In the genomic region with DNA sequence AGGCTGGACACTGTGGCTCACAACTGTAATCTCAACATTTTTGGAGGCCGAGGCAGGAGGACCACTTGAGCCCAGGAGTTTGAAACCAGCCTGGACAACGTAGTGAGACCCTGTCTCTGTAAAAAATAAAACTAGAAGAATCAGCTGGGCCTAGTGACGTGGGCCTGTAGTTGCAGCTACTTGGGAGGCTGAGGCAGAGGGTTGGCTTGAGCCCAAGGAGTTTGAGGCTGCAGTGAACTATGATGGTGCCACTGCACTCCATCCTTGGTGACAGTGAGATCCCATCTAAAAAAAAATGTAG, we compare ENCODE assay signal across 17 cellular contexts. TPM values are rescaled to one million over a fixed set of nuclear protein-coding genes. Genes with fewer than 3 reads are reported as not detected.
DNase-seq lines count a peak whose midpoint lies in the region; ATAC-seq, FAIRE-seq and TF ChIP-seq lines count a peak whose summit lies in the region.
"Had no signal": no experiment of that assay in that cellular context is flagged by ENCODE, and none has a peak within 500 bp of the region (broad histone marks: within the 10 kb centered on the region; RNA-seq: fewer than 3 reads in every experiment).

No MANE protein-coding gene starts in this region.

- in situ Hi-C loops in mammary epithelial cell (cut with MboI; ENCODE audit: low sequenced_read_pairs in 2 of 2), result no loop called here
- in situ Hi-C loops in GM12878 (cut with MboI), result no loop called here

- WGBS in mammary epithelial cell (ENCODE audit: low coverage, missing lambda C conversion rate), result 60% methylated on average over 3 of the region's 3 CpGs
- 96% methylated on average over 3 of the region's 3 CpGs for WGBS in GM12878 (ENCODE audit: insufficient coverage, insufficient replicate concordance, low lambda C conversion rate, missing lambda C conversion rate)
- WGBS in mesenchymal stem cell, result 96% methylated on average over 3 of the region's 3 CpGs

- H3K79me2 ChIP-seq in mammary epithelial cell (ENCODE audit: insufficient read depth, low read length), result no peaks in the 10 kb centered on the region
- H3K79me2 ChIP-seq in GM12878 (ENCODE audit: control insufficient read depth, insufficient read depth, low read length), result no peaks in the 10 kb centered on the region

- H4K91ac ChIP-seq in mesenchymal stem cell (ENCODE audit: low read length), result no peak overlapping the region

- TF ChIP-seq POLR2A in breast epithelium (IDR thresholded peaks at IDR 0.05) (no peak), GM12878 (IDR thresholded peaks at IDR 0.05; ENCODE audit: low read depth, low read length) (no peak), uterus (IDR thresholded peaks at IDR 0.05) (no peak), GM12892 (IDR thresholded peaks at IDR 0.05; ENCODE audit: low read depth, low read length) (no peak)

- no peak for TF ChIP-seq CTCF in breast epithelium (IDR thresholded peaks at IDR 0.05)
- no peak for TF ChIP-seq CTCF in mammary epithelial cell (conservative IDR thresholded peaks at IDR 0.05 in 1 of 2, IDR thresholded peaks at IDR 0.05 in 1 of 2; ENCODE audit: extremely low read depth in 1 of 2, insufficient read depth in 1 of 2, low read depth in 1 of 2, low read length in 2 of 2)
- no peak for TF ChIP-seq CTCF in GM12878 (IDR thresholded peaks at IDR 0.05 in 2 of 3, conservative IDR thresholded peaks at IDR 0.05 in 1 of 3; ENCODE audit: control insufficient read depth in 2 of 3, extremely low read depth in 1 of 3, insufficient read depth in 1 of 3, low read depth in 3 of 3, low read length in 3 of 3)
- no peak for TF ChIP-seq CTCF in uterus (IDR thresholded peaks at IDR 0.05)

- no peak overlapping the region for H3K14ac ChIP-seq in mesenchymal stem cell (ENCODE audit: low read length in 2 of 2)

- no peak overlapping the region for H3K9ac ChIP-seq in mammary epithelial cell (ENCODE audit: insufficient read depth, low read length)
- H3K9ac ChIP-seq in GM12878 (ENCODE audit: control insufficient read depth, insufficient read depth, low read length), result no peak overlapping the region
- H3K9ac ChIP-seq in mesenchymal stem cell (ENCODE audit: low read length), result no peak overlapping the region

- SMC1A ChIA-PET in GM12878 (lab: Charles Lee; ENCODE audit: uncharacterized antibody, unreplicated experiment), result no interaction called here

- TF ChIP-seq RAD21 in GM12878 (IDR thresholded peaks at IDR 0.05; ENCODE audit: insufficient read depth, low read depth, low read length), result no peak

- peaks cover 11 to 19% of the 10 kb centered on the region in 2 donors for H3K4me1 ChIP-seq in breast epithelium
- H3K4me1 ChIP-seq in mammary epithelial cell (ENCODE audit: insufficient read depth, low read length), result peaks cover 21% of the 10 kb centered on the region
- peaks cover 14% of the 10 kb centered on the region for H3K4me1 ChIP-seq in GM12878 (ENCODE audit: control insufficient read depth, insufficient read depth, low read length)
- peaks cover 35% of the 10 kb centered on the region for H3K4me1 ChIP-seq in mesenchymal stem cell (ENCODE audit: control insufficient read depth, insufficient read depth, low read depth, low read length)
- H3K4me1 ChIP-seq in uterus, result peaks cover 15 to 27% of the 10 kb centered on the region in 2 donors

- no TSS peak for BruUV-seq in mammary epithelial cell (replicated peaks; lab: Mats Ljungman, UMichigan)
- no TSS peak for BruUV-seq in GM12878 (replicated peaks; lab: Mats Ljungman, UMichigan)

- intact Hi-C loops in breast epithelium (cut with DNase I; ENCODE audit: low total_unique reads) (no loop called here), mammary epithelial cell (cut with micrococcal nuclease) (loop anchor here (5.0 kb wide), 1 partner anchor 79 kb away; no protein-coding TSS in a partner anchor), GM12878 (cut with micrococcal nuclease; ENCODE audit: unreplicated experiment) (no loop called here), uterus (cut with DNase I; ENCODE audit: low total_unique reads) (loop anchor here (5.0 kb wide), 1 partner anchor 54 kb away; no protein-coding TSS in a partner anchor)

- no peaks in the 10 kb centered on the region for H3K79me1 ChIP-seq in mesenchymal stem cell (replicated peaks; ENCODE audit: low read length, poor library complexity, severe bottlenecking)

- H3K4ac ChIP-seq in mesenchymal stem cell (ENCODE audit: low read depth in 1 of 2, low read length in 2 of 2), result no peak overlapping the region

- no peak overlapping the region for H3K23ac ChIP-seq in mesenchymal stem cell (ENCODE audit: low read length in 2 of 2)

- FAIRE-seq in GM12878 (lab: Jason Lieb, UNC) (no peak), GM12892 (lab: Jason Lieb, UNC) (no peak)
- FAIRE-seq: GM18507 had no signal

- H3K36me3 ChIP-seq in breast epithelium, result no peaks in the 10 kb centered on the region
- H3K36me3 ChIP-seq in mammary epithelial cell (ENCODE audit: insufficient read depth, low read length), result no peaks in the 10 kb centered on the region
- H3K36me3 ChIP-seq in GM12878 (ENCODE audit: control insufficient read depth in 2 of 2, insufficient read depth in 2 of 2, low read length in 1 of 2), result no peaks in the 10 kb centered on the region
- no peaks in the 10 kb centered on the region for H3K36me3 ChIP-seq in mesenchymal stem cell (ENCODE audit: control insufficient read depth in 1 of 2, insufficient read depth in 2 of 2, low read depth in 1 of 2, low read length in 2 of 2)
- no peaks in the 10 kb centered on the region for H3K36me3 ChIP-seq in uterus

- POLR2A ChIA-PET in GM12878 (lab: Charles Lee), result no interaction called here

- H2AFZ ChIP-seq in mammary epithelial cell (ENCODE audit: low read depth, low read length) (no peak overlapping the region), GM12878 (ENCODE audit: control insufficient read depth, low read depth, low read length) (no peak overlapping the region), mesenchymal stem cell (ENCODE audit: low read depth, low read length) (no peak overlapping the region)

- no peak overlapping the region for H3K4me2 ChIP-seq in mammary epithelial cell (ENCODE audit: insufficient read depth, low read depth, low read length)
- peak overlapping the region; percentile 84; the same call in 1 of the 2 replicates for H3K4me2 ChIP-seq in GM12878 (ENCODE audit: control insufficient read depth, insufficient read depth)
- H3K4me2 ChIP-seq in mesenchymal stem cell (ENCODE audit: low read length, poor library complexity, severe bottlenecking), result no peak overlapping the region

- RAD21 ChIA-PET in GM12878 (lab: Charles Lee; ENCODE audit: unreplicated experiment), result no interaction called here

- H4K20me1 ChIP-seq in mammary epithelial cell (ENCODE audit: insufficient read depth, low read length) (no peaks in the 10 kb centered on the region), GM12878 (ENCODE audit: control insufficient read depth, insufficient read depth) (no peaks in the 10 kb centered on the region)

- H2BK120ac ChIP-seq in mesenchymal stem cell (ENCODE audit: low read depth, low read length), result no peak overlapping the region

- H3K27ac ChIP-seq in breast epithelium (peak overlapping the region; percentile 41 to 70), mammary epithelial cell (ENCODE audit: insufficient read depth, low read depth, low read length) (no peak overlapping the region), GM12878 (ENCODE audit: control insufficient read depth, insufficient read depth) (no peak overlapping the region), mesenchymal stem cell (ENCODE audit: low read length, poor library complexity, severe bottlenecking) (no peak overlapping the region), uterus (peak overlapping the region; percentile 20 to 67)

- TF ChIP-seq EP300 in GM12878 (IDR thresholded peaks at IDR 0.05; ENCODE audit: borderline replicate concordance in 1 of 2, control insufficient read depth in 1 of 2, low read depth in 2 of 2, low read length in 2 of 2), result no peak

- CTCF ChIA-PET in mammary epithelial cell (lab: Charles Lee; ENCODE audit: low non-redundant PET) (no interaction called here), GM12878 (lab: Yijun Ruan, JAX) (interaction anchor here (1.2 kb wide), 1 partner anchor 195 kb away, joined by 3 read pairs; no protein-coding TSS in a partner anchor)

- DNase-seq in breast epithelium (ENCODE audit: low spot score in 2 of 2), result no peak
- no peak for DNase-seq in mammary epithelial cell
- DNase-seq in GM12878 (ENCODE audit: low read depth, low spot score), result no peak
- DNase-seq in mesenchymal stem cell, result no peak
- DNase-seq in uterus, result no peak
- DNase-seq in NCI-H1417 treated with DMSO at 0.1 percent for 48 hours (lab: John Stamatoyannopoulos, UW), result no peak
- DNase-seq in GM12892 (ENCODE audit: insufficient read length), result no peak
- DNase-seq in HPDE6-E6E7 (ENCODE audit: extremely low spot score), result no peak
- DNase-seq: COR-L47, Karpas-422, MM.1S, NCI-H1105 treated with DMSO at 0.1 percent for 48 hours, NCI-H1930, NCI-H2171 treated with DMSO at 0.1 percent for 48 hours, NCI-H774 had no signal

- H3K4me3 ChIP-seq in breast epithelium, result no peak overlapping the region
- no peak overlapping the region for H3K4me3 ChIP-seq in mammary epithelial cell (replicated peaks in 1 of 3; ENCODE audit: insufficient read depth in 1 of 3, low read depth in 2 of 3, low read length in 3 of 3)
- no peak overlapping the region for H3K4me3 ChIP-seq in GM12878
- H3K4me3 ChIP-seq in mesenchymal stem cell (ENCODE audit: insufficient read depth in 1 of 2, low read depth in 1 of 2, low read length in 2 of 2), result no peak overlapping the region
- H3K4me3 ChIP-seq in uterus, result no peak overlapping the region

- dilution Hi-C loops in mammary epithelial cell (cut with HindIII; ENCODE audit: low sequenced_read_pairs), result loop anchor here (10.0 kb wide), 1 partner anchor 46 kb away; the partner anchor contains the start of gene TLE2

- no peak overlapping the region for H3K18ac ChIP-seq in mesenchymal stem cell (ENCODE audit: low read depth in 1 of 2, low read length in 2 of 2)

- H2BK12ac ChIP-seq in mesenchymal stem cell (ENCODE audit: low read length in 2 of 2), result peak overlapping the region in 1 of 2 experiments; percentile 43

- ATAC-seq in GM12878, result no peak

- H3K27me3 ChIP-seq in breast epithelium (no peaks in the 10 kb centered on the region), mammary epithelial cell (ENCODE audit: insufficient read depth, low read length) (no peaks in the 10 kb centered on the region), GM12878 (replicated peaks in 1 of 2; ENCODE audit: control insufficient read depth in 2 of 2, insufficient read depth in 2 of 2, low read length in 1 of 2) (no peaks in the 10 kb centered on the region; a peak in 1 of 4 replicates), mesenchymal stem cell (ENCODE audit: control insufficient read depth in 1 of 2, insufficient read depth in 1 of 2, low read length in 2 of 2) (peaks cover 0 to 4% of the 10 kb centered on the region in 2 experiments), uterus (no peaks in the 10 kb centered on the region)

- no peak overlapping the region for H2BK15ac ChIP-seq in mesenchymal stem cell (ENCODE audit: low read depth, poor library complexity, severe bottlenecking)

- H2AK5ac ChIP-seq in mesenchymal stem cell (ENCODE audit: low read length, severe bottlenecking), result peak overlapping the region; percentile 41

- no peak overlapping the region for H4K8ac ChIP-seq in mesenchymal stem cell (ENCODE audit: low read length)

- H2BK5ac ChIP-seq in mesenchymal stem cell (ENCODE audit: low read depth, low read length, poor library complexity, severe bottlenecking), result no peak overlapping the region

- H3K9me3 ChIP-seq in breast epithelium (no peaks in the 10 kb centered on the region), mammary epithelial cell (replicated peaks; ENCODE audit: insufficient read depth, low read length) (no peaks in the 10 kb centered on the region), GM12878 (replicated peaks; ENCODE audit: control insufficient read depth, insufficient read depth, low read length) (no peaks in the 10 kb centered on the region), mesenchymal stem cell (ENCODE audit: control insufficient read depth, low read length) (no peaks in the 10 kb centered on the region), uterus (no peaks in the 10 kb centered on the region)

RNA-seq across cellular contexts. Expression of gene TLE6, which starts 1.1 kb away (rescaled TPM):
- total RNA-seq in breast epithelium (1 to 10 TPM; 1.6 to 4.3 (median 3.2) TPM), mammary epithelial cell (1 to 10 TPM in 1 of 2 donors, under 1 TPM in 1; 0.33 to 1.6 TPM), GM12878 (2014; rRNA removed) (6.3 and 8.5 TPM in 2 replicates), GM12878 (2014; rRNA removed; fragmentation: Illumina TruSeq; extraction: Trizol) (7.3 and 8.0 TPM in 2 replicates), GM12878 (2021) (6.0 and 6.4 TPM in 2 replicates), uterus (1 to 10 TPM in 2 of 4 donors, under 1 TPM in 1, not detected in 1; 0.46 to 3.5 (median 1.1) TPM)
- polyA plus RNA-seq in mammary epithelial cell (0.91 TPM), GM12878 (2011; rRNA removed) (10.8 and 13.8 TPM in 2 replicates), GM12878 (2014; fragmentation: Illumina TruSeq; extraction: Trizol) (2.6 and 7.0 TPM in 2 replicates), GM12878 (2014; fragmentation: Nextera tagmentation; extraction: Ambion mirVana) (1 to 10 TPM; 2.7 to 3.4 TPM), GM12878 (2014; rRNA removed) (10.6 and 11.2 TPM in 2 replicates), GM12878 (2016; fragmentation: Nextera tagmentation; extraction: Ambion mirVana) (1 to 10 TPM; 5.1 to 5.7 TPM)
- polyA minus RNA-seq in mammary epithelial cell, result not detected
- 9.5 and 13.1 TPM in 2 replicates for total RNA-seq in GM12878 (2013; cell fraction: nucleolus; rRNA removed)
- 9.4 TPM for polyA plus RNA-seq in GM12878 (2011; ENCODE audit: low read depth)
- 12.8 and 12.9 TPM in 2 replicates for polyA plus RNA-seq in GM12878 (2011; cell fraction: cytosol; rRNA removed)
- polyA plus RNA-seq in GM12878 (2011; cell fraction: nucleus; rRNA removed), result 21.4 and 31.9 TPM in 2 replicates
- 9.3 and 9.6 TPM in 2 replicates for polyA plus RNA-seq in GM12878 (2012)
- 4.1 and 11.2 TPM in 2 replicates for polyA minus RNA-seq in GM12878 (2011; rRNA and poly(A)+ RNA removed)
- 3.4 and 3.9 TPM in 2 replicates for polyA minus RNA-seq in GM12878 (2011; cell fraction: cytosol; rRNA and poly(A)+ RNA removed)
- 7.4 and 7.6 TPM in 2 replicates for polyA minus RNA-seq in GM12878 (2011; cell fraction: nucleus; rRNA and poly(A)+ RNA removed)
- 2.3 TPM for polyA plus RNA-seq in mesenchymal stem cell (2013, experiment 1 of 2)
- 1.6 TPM for polyA plus RNA-seq in mesenchymal stem cell (2013, experiment 2 of 2)
- 18.1 TPM for polyA plus RNA-seq in GM12892 (2012; ENCODE audit: missing spikeins)
- polyA plus RNA-seq: CD14-positive monocyte had no signal

RNA-seq across cellular contexts. Expression of gene ZNF77, which starts 33.6 kb away (rescaled TPM):
- 1 to 10 TPM; 2.2 to 5.1 (median 4.9) TPM for total RNA-seq in breast epithelium
- total RNA-seq in mammary epithelial cell, result 1 to 10 TPM; 5.5 to 5.7 TPM
- 4.1 TPM for polyA plus RNA-seq in mammary epithelial cell
- 4.2 TPM for polyA minus RNA-seq in mammary epithelial cell
- total RNA-seq in GM12878 (2013; cell fraction: nucleolus; rRNA removed), result 6.4 and 7.9 TPM in 2 replicates
- total RNA-seq in GM12878 (2014; rRNA removed), result 4.1 and 4.3 TPM in 2 replicates
- 4.7 and 4.9 TPM in 2 replicates for total RNA-seq in GM12878 (2014; rRNA removed; fragmentation: Illumina TruSeq; extraction: Trizol)
- total RNA-seq in GM12878 (2021), result 2.8 and 3.1 TPM in 2 replicates
- polyA plus RNA-seq in GM12878 (2011; ENCODE audit: low read depth), result 3.0 TPM
- 2.7 and 2.9 TPM in 2 replicates for polyA plus RNA-seq in GM12878 (2011; rRNA removed)
- polyA plus RNA-seq in GM12878 (2011; cell fraction: cytosol; rRNA removed), result 2.1 and 2.3 TPM in 2 replicates
- 2.8 and 3.2 TPM in 2 replicates for polyA plus RNA-seq in GM12878 (2011; cell fraction: nucleus; rRNA removed)
- polyA plus RNA-seq in GM12878 (2012), result 1.8 and 2.0 TPM in 2 replicates
- polyA plus RNA-seq in GM12878 (2014; fragmentation: Illumina TruSeq; extraction: Trizol), result 3.6 and 4.2 TPM in 2 replicates
- polyA plus RNA-seq in GM12878 (2014; fragmentation: Nextera tagmentation; extraction: Ambion mirVana), result 1 to 10 TPM; 1.9 TPM
- polyA plus RNA-seq in GM12878 (2014; rRNA removed), result 3.1 and 3.2 TPM in 2 replicates
- polyA plus RNA-seq in GM12878 (2016; fragmentation: Nextera tagmentation; extraction: Ambion mirVana), result 1 to 10 TPM; 2.6 to 3.5 TPM
- polyA minus RNA-seq in GM12878 (2011; rRNA and poly(A)+ RNA removed), result 4.7 and 8.6 TPM in 2 replicates
- polyA minus RNA-seq in GM12878 (2011; cell fraction: cytosol; rRNA and poly(A)+ RNA removed), result 1.4 and 1.5 TPM in 2 replicates
- polyA minus RNA-seq in GM12878 (2011; cell fraction: nucleus; rRNA and poly(A)+ RNA removed), result 0.97 and 3.1 TPM in 2 replicates
- polyA plus RNA-seq in mesenchymal stem cell (2013, experiment 1 of 2), result 2.3 TPM
- 2.7 TPM for polyA plus RNA-seq in mesenchymal stem cell (2013, experiment 2 of 2)
- 10 to 100 TPM in 2 of 4 donors, 1 to 10 TPM in 2; 2.4 to 17.9 (median 9.1) TPM for total RNA-seq in uterus
- polyA plus RNA-seq in GM12892 (2012; ENCODE audit: missing spikeins), result 3.9 TPM

RNA-seq across cellular contexts. Expression of gene TLE2, which starts 50.7 kb away (rescaled TPM):
- total RNA-seq in breast epithelium, result 10 to 100 TPM; 25.3 to 65.6 (median 35.1) TPM
- total RNA-seq in mammary epithelial cell, result 1 to 10 TPM; 4.8 to 7.2 TPM
- 0.87 TPM for polyA plus RNA-seq in mammary epithelial cell
- polyA minus RNA-seq in mammary epithelial cell, result 0.78 TPM
- total RNA-seq in GM12878 (2013; cell fraction: nucleolus; rRNA removed), result 0.83 and 1.6 TPM in 2 replicates
- not detected in 2 replicates for total RNA-seq in GM12878 (2014; rRNA removed)
- total RNA-seq in GM12878 (2014; rRNA removed; fragmentation: Illumina TruSeq; extraction: Trizol), result not detected in 2 replicates
- total RNA-seq in GM12878 (2021), result 0.21 and 1.1 TPM in 2 replicates
- polyA plus RNA-seq in GM12878 (2011; ENCODE audit: low read depth), result 0.52 TPM
- not detected in 2 replicates for polyA plus RNA-seq in GM12878 (2011; rRNA removed)
- polyA plus RNA-seq in GM12878 (2011; cell fraction: cytosol; rRNA removed), result 0.13 and 0.19 TPM in 2 replicates
- polyA plus RNA-seq in GM12878 (2011; cell fraction: nucleus; rRNA removed), result 0.39 and 1.2 TPM in 2 replicates
- polyA plus RNA-seq in GM12878 (2012), result 0.27 and 0.43 TPM in 2 replicates
- 0.21 TPM in 1 of 2 replicates, not detected in the other for polyA plus RNA-seq in GM12878 (2014; fragmentation: Illumina TruSeq; extraction: Trizol)
- polyA plus RNA-seq in GM12878 (2014; fragmentation: Nextera tagmentation; extraction: Ambion mirVana), result under 1 TPM in 1 of 2 experiments, not detected in 1; 0.09 TPM
- polyA plus RNA-seq in GM12878 (2014; rRNA removed), result 0.05 and 0.48 TPM in 2 replicates
- polyA plus RNA-seq in GM12878 (2016; fragmentation: Nextera tagmentation; extraction: Ambion mirVana), result under 1 TPM in 1 of 2 experiments, not detected in 1; 0.11 TPM
- 0.29 TPM in 1 of 2 replicates, not detected in the other for polyA minus RNA-seq in GM12878 (2011; rRNA and poly(A)+ RNA removed)
- not detected in 2 replicates for polyA minus RNA-seq in GM12878 (2011; cell fraction: cytosol; rRNA and poly(A)+ RNA removed)
- 0.19 and 0.24 TPM in 2 replicates for polyA minus RNA-seq in GM12878 (2011; cell fraction: nucleus; rRNA and poly(A)+ RNA removed)
- polyA plus RNA-seq in mesenchymal stem cell (2013, experiment 1 of 2), result 9.5 TPM
- 8.7 TPM for polyA plus RNA-seq in mesenchymal stem cell (2013, experiment 2 of 2)
- total RNA-seq in uterus, result 100 to 1,000 TPM in 1 of 4 donors, 10 to 100 TPM in 3; 24.9 to 102 (median 62.3) TPM
- 0.32 TPM for polyA plus RNA-seq in GM12892 (2012; ENCODE audit: missing spikeins)
- polyA plus RNA-seq: CD14-positive monocyte had no signal

Comparison
In these comparisons a context has a peak if more than half of its experiments do, and no peak if none do; other contexts are left out.
1. H3K27ac ChIP-seq: peak in breast epithelium (2 of 2) and uterus (2 of 2); none in mammary epithelial cell (single experiment), GM12878 (single experiment) and mesenchymal stem cell (single experiment).
2. intact Hi-C loops: an anchor here in mammary epithelial cell (5.0 kb wide) and uterus (5.0 kb wide); none called in breast epithelium and GM12878.